Comparison of ENCODE assay signal across 8 cellular contexts in the genomic region with DNA sequence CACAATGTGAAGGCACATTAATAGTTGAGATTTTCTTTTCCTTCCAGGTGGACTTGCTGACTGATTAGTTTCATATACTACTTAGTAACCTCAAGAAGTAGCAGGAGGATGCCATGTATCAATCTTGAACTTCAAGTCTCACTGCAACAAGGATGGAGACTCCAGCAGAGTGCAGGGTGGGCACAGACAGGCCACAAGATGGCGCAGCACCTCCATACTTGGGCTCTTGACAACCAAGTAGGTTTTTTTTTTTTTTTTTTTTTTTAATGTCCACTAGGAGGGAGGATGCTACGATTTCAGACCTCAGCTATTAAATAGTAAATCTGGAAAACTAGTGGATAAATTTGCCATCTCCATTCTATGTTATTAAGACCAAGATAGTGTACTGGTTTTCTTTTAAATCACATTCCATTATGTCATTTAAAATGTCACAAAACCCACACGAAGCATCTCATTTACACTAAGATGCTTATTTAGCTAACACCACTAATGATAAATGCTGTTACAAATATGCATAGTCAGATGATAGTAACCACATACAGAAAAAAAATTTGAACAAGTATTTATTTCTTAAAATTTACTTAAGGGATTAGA. TPM values are rescaled to one million over a fixed set of nuclear protein-coding genes. Genes with fewer than 3 reads are reported as not detected.
A peak's percentile ranks its signal among the peaks of the same experiment; 100 is the strongest.
DNase-seq lines count a peak whose midpoint lies in the region; ATAC-seq and TF ChIP-seq lines count a peak whose summit lies in the region.

No MANE protein-coding gene starts in this region.

- DNase-seq in ELR (ENCODE audit: low read depth) (peak; percentile 90), NCI-H460 (ENCODE audit: extremely low read depth, low read depth) (peak; percentile 78), colonic mucosa (peak; percentile 79), right lobe of liver (peak; percentile 69 to 76 (median 75)), NCI-H128 (lab: John Stamatoyannopoulos, UW; ENCODE audit: unreplicated experiment) (no peak)
- peak; percentile 88 for DNase-seq in activated CD4-positive, alpha-beta T cell treated with anti-CD3 and anti-CD28 coated beads for 48 hours
- DNase-seq in stimulated activated CD4-positive, alpha-beta T cell treated with anti-CD3 and anti-CD28 coated beads, TNF-alpha, amount 100 ng/mL, for 4 hours (ENCODE audit: low read depth in 3 of 3), result peak; percentile 52 to 61 (median 57)

- no peaks in the 10 kb centered on the region for H3K36me3 ChIP-seq in colonic mucosa
- peaks cover 0 to 30% (median 16%) of the 10 kb centered on the region in 4 donors for H3K36me3 ChIP-seq in right lobe of liver

- no peak overlapping the region for H3K27ac ChIP-seq in colonic mucosa
- peak overlapping the region in 2 of 3 donors; percentile 73 to 91 for H3K27ac ChIP-seq in right lobe of liver

- H3K4me1 ChIP-seq in colonic mucosa, result no peaks in the 10 kb centered on the region
- H3K4me1 ChIP-seq in right lobe of liver, result peaks cover 0 to 73% (median 27%) of the 10 kb centered on the region in 4 donors

- TF ChIP-seq CTCF in colonic mucosa (IDR thresholded peaks at IDR 0.05) (peak; percentile 89), right lobe of liver (IDR thresholded peaks at IDR 0.05) (peak; percentile 61 to 78 (median 72))

- H3K4me3 ChIP-seq in colonic mucosa, result no peak overlapping the region
- no peak overlapping the region for H3K4me3 ChIP-seq in right lobe of liver

- no peak overlapping the region for H3K9ac ChIP-seq in colonic mucosa (ENCODE audit: low read depth in 2 of 2, low read length in 2 of 2)

- WGBS in right lobe of liver (ENCODE audit: insufficient coverage, low coverage, low lambda C conversion rate, missing lambda C conversion rate), result 33% methylated on average over 3 of the region's 3 CpGs

- H3K9me3 ChIP-seq in colonic mucosa (no peaks in the 10 kb centered on the region), right lobe of liver (no peaks in the 10 kb centered on the region)

- H3K27me3 ChIP-seq in colonic mucosa (no peaks in the 10 kb centered on the region), right lobe of liver (no peaks in the 10 kb centered on the region)

- ATAC-seq in HG02973 (IDR thresholded peaks at IDR 0.05; ENCODE audit: unreplicated experiment) (peak; percentile 64), right lobe of liver (peak; percentile 27 to 42 (median 34))

- intact Hi-C loops in colonic mucosa (cut with DNase I) (no loop called here), right lobe of liver (cut with DNase I) (no loop called here)

- TF ChIP-seq POLR2A in right lobe of liver (IDR thresholded peaks at IDR 0.05), result no peak

RNA-seq across cellular contexts. Expression of a gene that starts 58.6 kb away (rescaled TPM):
- total RNA-seq in NCI-H460 (2014; rRNA removed; shearing (Covaris generic)), result 44.3 and 48.5 TPM in 2 replicates
- polyA plus RNA-seq in NCI-H460 (2014; cell fraction: nucleus; rRNA removed), result 20.5 and 29.3 TPM in 2 replicates
- total RNA-seq in colonic mucosa, result 100 to 1,000 TPM in 1 of 2 donors, 10 to 100 TPM in 1; 69.9 to 118 TPM
- total RNA-seq in right lobe of liver, result 100 to 1,000 TPM; 150 to 341 (median 278) TPM
